ENCODE assay signal across 14 cellular contexts in the genomic region with DNA sequence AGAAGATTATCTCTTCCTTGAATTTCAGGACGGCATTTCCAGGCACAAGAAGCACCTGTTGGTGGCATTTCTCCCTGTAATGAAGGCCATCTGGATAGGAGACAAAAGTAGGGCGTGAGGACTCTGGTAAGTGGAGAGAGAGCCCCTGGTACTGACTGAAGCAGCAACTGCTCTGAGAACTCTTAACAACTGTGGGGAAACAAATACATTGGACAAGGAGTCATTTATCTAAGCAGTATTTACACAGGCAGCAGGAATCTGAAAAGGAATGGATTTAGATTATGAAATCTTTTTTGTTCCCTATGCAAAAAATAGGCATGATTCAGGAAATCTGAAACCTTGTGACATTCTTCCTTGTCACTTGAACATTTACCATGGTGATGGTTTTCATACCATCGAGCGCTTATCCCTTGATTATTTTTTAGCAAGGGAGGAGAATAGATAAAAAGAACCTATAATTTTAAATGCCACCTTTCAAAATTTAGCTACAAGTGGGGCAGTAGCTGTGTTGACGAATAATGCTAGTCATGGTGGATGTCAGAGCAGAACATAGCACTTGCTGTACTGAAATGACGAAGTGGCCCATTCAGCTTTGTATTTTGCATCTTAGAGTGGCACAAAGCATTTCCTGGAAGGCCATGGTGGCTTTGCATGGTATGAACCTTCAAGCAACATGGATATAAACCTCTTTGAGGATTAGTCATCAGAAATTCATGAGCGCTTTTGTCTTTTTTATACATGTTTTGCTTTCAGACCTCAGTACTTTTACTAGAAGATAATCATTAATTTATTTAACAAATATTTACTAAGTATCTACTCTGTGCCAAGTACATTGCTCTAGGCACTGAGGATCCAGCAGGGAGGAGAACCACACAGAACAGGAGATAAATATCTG.
A peak's percentile ranks its signal among the peaks of the same experiment; 100 is the strongest.
DNase-seq lines count a peak whose midpoint lies in the region; ATAC-seq and TF ChIP-seq lines count a peak whose summit lies in the region.
"Had no signal": no experiment of that assay in that cellular context is flagged by ENCODE, and none has a peak within 500 bp of the region (broad histone marks: within the 10 kb centered on the region; RNA-seq: fewer than 3 reads in every experiment).

No MANE protein-coding gene starts in this region.

- H3K36me3 Mint-ChIP-seq in T-helper 17 cell (ENCODE audit: low read depth), result no peaks in the 10 kb centered on the region

- no peaks in the 10 kb centered on the region for H3K36me3 ChIP-seq in psoas muscle (ENCODE audit: insufficient read depth in 1 of 2, low read depth in 1 of 2)

- no peak overlapping the region for H3K27ac ChIP-seq in psoas muscle

- no peaks in the 10 kb centered on the region for H3K27me3 ChIP-seq in psoas muscle (ENCODE audit: insufficient read depth in 3 of 3, low read length in 2 of 3)

- no peak for TF ChIP-seq CTCF in epithelial cell of proximal tubule (conservative IDR thresholded peaks at IDR 0.05; ENCODE audit: low read depth, low read length)
- no peak for TF ChIP-seq CTCF in psoas muscle (IDR thresholded peaks at IDR 0.05)

- DNase-seq in NCI-H1092 treated with DMSO at 0.1 percent for 48 hours (lab: John Stamatoyannopoulos, UW) (peak; percentile 50), NCI-H1092 (lab: John Stamatoyannopoulos, UW) (no peak), NCI-H2107 treated with DMSO at 0.1 percent for 48 hours (lab: John Stamatoyannopoulos, UW; ENCODE audit: unreplicated experiment) (peak; percentile 79), epithelial cell of proximal tubule (ENCODE audit: low read depth) (peak; percentile 66), psoas muscle (no peak), NCI-H1048 (lab: John Stamatoyannopoulos, UW) (no peak), T-helper 17 cell (no peak)
- DNase-seq: Caco-2; endodermal cell; left colon; stimulated activated CD4-positive, alpha-beta T cell treated with anti-CD3 and anti-CD28 coated beads, Interleukin-15, amount 100 ng/mL, for 24 hours; SW 1271; trophoblast cell had no signal

- ATAC-seq in psoas muscle, result peak; percentile 60 to 80 (median 70)
- ATAC-seq in HG02588 (IDR thresholded peaks at IDR 0.05; ENCODE audit: unreplicated experiment), result no peak
- ATAC-seq in T-helper 17 cell, result no peak
- ATAC-seq: left colon had no signal

- no peaks in the 10 kb centered on the region for H3K27me3 Mint-ChIP-seq in T-helper 17 cell

- no peak overlapping the region for H3K27ac Mint-ChIP-seq in T-helper 17 cell
- H3K27ac Mint-ChIP-seq: endodermal cell had no signal

- no peak overlapping the region for H3K4me3 ChIP-seq in epithelial cell of proximal tubule (ENCODE audit: low read depth, low read length)
- H3K4me3 ChIP-seq in psoas muscle, result no peak overlapping the region

- H3K4me3 Mint-ChIP-seq in T-helper 17 cell, result no peak overlapping the region
- H3K4me3 Mint-ChIP-seq: endodermal cell had no signal

- no peaks in the 10 kb centered on the region for H3K9me3 ChIP-seq in psoas muscle
- no peaks in the 10 kb centered on the region for H3K9me3 ChIP-seq in T-helper 17 cell (ENCODE audit: control insufficient read depth, low read length, poor library complexity, severe bottlenecking)
- H3K9me3 ChIP-seq: Caco-2 had no signal

- intact Hi-C loops in psoas muscle (cut with DNase I), result no loop called here

- WGBS in psoas muscle, 3 donors, result 43 to 58% (median 45%) methylated on average over 7 of the region's 7 CpGs

- no peaks in the 10 kb centered on the region for H3K4me1 Mint-ChIP-seq in T-helper 17 cell

- H3K4me1 ChIP-seq in psoas muscle, result no peaks in the 10 kb centered on the region
- H3K4me1 ChIP-seq: Caco-2 had no signal

Comparison
In these comparisons a context has a peak if more than half of its experiments do, and no peak if none do; other contexts are left out.
1. DNase-seq: peak in NCI-H1092 treated with DMSO at 0.1 percent for 48 hours (single experiment), NCI-H2107 treated with DMSO at 0.1 percent for 48 hours (single experiment) and epithelial cell of proximal tubule (single experiment); none in NCI-H1092 (single experiment), psoas muscle (0 of 2), NCI-H1048 (single experiment) and T-helper 17 cell (0 of 3).
2. ATAC-seq: peak in psoas muscle (4 of 4); none in HG02588 (single experiment) and T-helper 17 cell (single experiment).